ENCODE assay signal across 20 cellular contexts in the genomic region with DNA sequence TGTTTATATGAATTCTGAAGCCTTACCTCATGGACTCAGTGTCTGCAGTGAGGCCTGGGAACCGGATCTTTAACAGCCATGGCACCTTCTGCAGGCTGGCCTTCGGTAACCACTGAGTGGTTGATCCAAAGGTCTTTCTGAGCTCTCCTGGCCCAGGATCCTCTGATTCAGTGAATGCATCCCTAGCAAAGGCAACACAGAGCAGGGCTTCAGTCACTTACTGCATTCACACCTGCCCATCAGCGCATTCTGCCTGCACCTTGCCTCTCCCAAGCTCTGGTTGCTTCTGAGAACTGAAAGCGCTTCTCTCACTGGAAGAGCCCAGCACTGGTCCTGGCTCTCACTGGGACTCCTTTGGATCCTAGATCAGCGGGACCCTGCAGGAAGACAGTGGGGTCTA. TPM values are rescaled to one million over a fixed set of nuclear protein-coding genes. Genes with fewer than 3 reads are reported as not detected.
"Had no signal": no experiment of that assay in that cellular context is flagged by ENCODE, and none has a peak within 500 bp of the region (broad histone marks: within the 10 kb centered on the region; RNA-seq: fewer than 3 reads in every experiment).

No MANE protein-coding gene starts in this region.

- ATAC-seq: activated CD4-positive, alpha-beta T cell treated with anti-CD3 and anti-CD28 coated beads for 36 hours; activated naive CD8-positive, alpha-beta T cell treated with anti-CD3 and anti-CD28 coated beads, Interleukin-2, amount 50 U/mL, for 24 hours; left lobe of liver had no signal

- H3K9me3 ChIP-seq: SK-N-SH had no signal

- H3K27ac ChIP-seq: VCaP had no signal

- H3K4me3 ChIP-seq: skin epidermis had no signal

- H3K36me3 Mint-ChIP-seq: immature natural killer cell, memory B cell had no signal

- H3K9me3 Mint-ChIP-seq: activated naive CD8-positive, alpha-beta T cell treated with anti-CD3 and anti-CD28 coated beads, Interleukin-2, amount 50 U/mL, for 24 hours had no signal

- H3K4me1 Mint-ChIP-seq: activated CD4-positive, alpha-beta T cell treated with anti-CD3 and anti-CD28 coated beads for 36 hours; activated naive CD8-positive, alpha-beta T cell treated with anti-CD3 and anti-CD28 coated beads, Interleukin-2, amount 50 U/mL, for 24 hours; immature natural killer cell; memory B cell had no signal

- H3K4me2 ChIP-seq: SK-N-SH had no signal

- DNase-seq: activated CD4-positive, alpha-beta T cell treated with anti-CD3 and anti-CD28 coated beads for 36 hours; activated CD8-positive, alpha-beta memory T cell treated with anti-CD3 and anti-CD28 coated beads for 24 hours; activated naive CD4-positive, alpha-beta T cell treated with Interleukin-2 at 50 U/mL for 16 hours; activated naive CD8-positive, alpha-beta T cell treated with anti-CD3 and anti-CD28 coated beads, Interleukin-2, amount 50 U/mL, for 24 hours; central memory CD4-positive, alpha-beta T cell; immature natural killer cell; SK-N-SH; T-helper 1 cell had no signal

- H3K27ac Mint-ChIP-seq: activated CD4-positive, alpha-beta T cell treated with anti-CD3 and anti-CD28 coated beads for 36 hours; activated naive CD8-positive, alpha-beta T cell treated with anti-CD3 and anti-CD28 coated beads, Interleukin-2, amount 50 U/mL, for 24 hours; immature natural killer cell; memory B cell had no signal

- H3K9ac ChIP-seq: SK-N-SH had no signal

- H3K4me3 Mint-ChIP-seq: activated CD4-positive, alpha-beta T cell treated with anti-CD3 and anti-CD28 coated beads for 36 hours; activated naive CD8-positive, alpha-beta T cell treated with anti-CD3 and anti-CD28 coated beads, Interleukin-2, amount 50 U/mL, for 24 hours; immature natural killer cell; memory B cell had no signal

RNA-seq across cellular contexts. Expression of gene CST9, which starts 8.4 kb away (rescaled TPM):
- total RNA-seq: activated CD4-positive, alpha-beta T cell treated with anti-CD3 and anti-CD28 coated beads for 36 hours; dermis microvascular lymphatic vessel endothelial cell; fibroblast of villous mesenchyme; left lobe of liver; osteocyte; pulmonary artery endothelial cell; subcutaneous adipose tissue; urinary bladder had no signal
- polyA plus RNA-seq: immature natural killer cell, neural cell, SK-N-SH, urinary bladder had no signal

RNA-seq across cellular contexts. Expression of gene CST9L, which starts 45.9 kb away (rescaled TPM):
- total RNA-seq: activated CD4-positive, alpha-beta T cell treated with anti-CD3 and anti-CD28 coated beads for 36 hours; dermis microvascular lymphatic vessel endothelial cell; fibroblast of villous mesenchyme; left lobe of liver; osteocyte; pulmonary artery endothelial cell; subcutaneous adipose tissue; urinary bladder had no signal
- polyA plus RNA-seq: esophagus, immature natural killer cell, neural cell, SK-N-SH, urinary bladder had no signal
